Comparison of ENCODE assay signal across 26 cellular contexts in the genomic region with DNA sequence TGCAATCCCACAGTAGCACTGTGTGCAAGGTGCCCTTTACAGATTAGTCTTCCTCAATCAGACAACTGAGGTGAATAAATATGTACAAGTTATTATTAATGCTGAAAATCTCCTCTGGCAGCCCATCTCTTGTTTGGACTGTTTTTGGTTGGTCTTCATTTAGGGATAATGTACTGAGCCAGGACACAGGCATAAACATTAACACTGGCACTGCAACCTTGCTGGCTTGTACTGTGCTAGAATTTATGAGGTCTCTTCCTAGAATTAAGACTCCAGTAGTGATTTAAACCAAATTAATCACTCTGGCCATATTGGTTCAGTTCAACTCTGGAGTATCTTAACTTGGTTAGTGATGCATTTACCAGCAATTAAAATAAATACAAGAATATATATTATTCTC.
A peak's percentile ranks its signal among the peaks of the same experiment; 100 is the strongest.
DNase-seq lines count a peak whose midpoint lies in the region; ATAC-seq and TF ChIP-seq lines count a peak whose summit lies in the region.
"Had no signal": no experiment of that assay in that cellular context is flagged by ENCODE, and none has a peak within 500 bp of the region (broad histone marks: within the 10 kb centered on the region; RNA-seq: fewer than 3 reads in every experiment).

No MANE protein-coding gene starts in this region.

- peaks cover 3% of the 10 kb centered on the region for H3K9me3 Mint-ChIP-seq in activated CD4-positive, alpha-beta T cell treated with anti-CD3 and anti-CD28 coated beads for 36 hours (ENCODE audit: low read depth)
- H3K9me3 Mint-ChIP-seq: activated CD4-positive, alpha-beta T cell treated with anti-CD3 and anti-CD28 coated beads, Interleukin-2, amount 10 ng/mL, durations not matched to agents 24 days and 14 days; activated T-helper 2 cell treated with anti-CD3 and anti-CD28 coated beads, Interferon-gamma antibody, Interleukin-2, Interleukin-4, amounts not matched to agents 10 μg/mL and 5 μg/mL and 100 μg/mL, durations not matched to agents 14 hours and 24 hours and 36 hours; CD8-positive, alpha-beta T cell had no signal

- BruUV-seq in PC-3 (replicated peaks; lab: Mats Ljungman, UMichigan) = no TSS peak

- CTCF ChIA-PET in PC-3 (lab: Charles Lee) = interaction anchor here (1.0 kb wide), 1 partner anchor 611 kb away, joined by 3 read pairs; no protein-coding TSS in a partner anchor
- CTCF ChIA-PET in activated CD4-positive, alpha-beta T cell treated with anti-CD3 and anti-CD28 coated beads for 36 hours (lab: Charles Lee) = no interaction called here

- no peak for TF ChIP-seq CTCF in 22Rv1 (IDR thresholded peaks at IDR 0.05)
- no peak for TF ChIP-seq CTCF in PC-3 (conservative IDR thresholded peaks at IDR 0.05; ENCODE audit: low read depth, low read length)
- TF ChIP-seq CTCF in gastroesophageal sphincter (IDR thresholded peaks at IDR 0.05) = no peak

- no peaks in the 10 kb centered on the region for H3K9me2 ChIP-seq in PC-3 (replicated peaks; ENCODE audit: low read length)

- H3K36me3 Mint-ChIP-seq in activated CD4-positive, alpha-beta T cell treated with anti-CD3 and anti-CD28 coated beads for 36 hours (ENCODE audit: low read depth) = no peaks in the 10 kb centered on the region
- H3K36me3 Mint-ChIP-seq: CD8-positive, alpha-beta T cell had no signal

- H3K4me3 ChIP-seq in PC-3 (ENCODE audit: low read length) = no peak overlapping the region
- H3K4me3 ChIP-seq in gastroesophageal sphincter = no peak overlapping the region
- no peak overlapping the region for H3K4me3 ChIP-seq in rectal smooth muscle tissue (ENCODE audit: low read length)
- H3K4me3 ChIP-seq: left ventricle myocardium inferior had no signal

- H3K4me1 Mint-ChIP-seq in activated CD4-positive, alpha-beta T cell treated with anti-CD3 and anti-CD28 coated beads for 36 hours = peaks cover 11% of the 10 kb centered on the region
- H3K4me1 Mint-ChIP-seq: activated CD4-positive, alpha-beta T cell treated with anti-CD3 and anti-CD28 coated beads, Interleukin-2, amount 10 ng/mL, durations not matched to agents 24 days and 14 days; B cell had no signal

- H4K20me1 ChIP-seq in PC-3 (ENCODE audit: low read length) = no peaks in the 10 kb centered on the region

- H3K4me1 ChIP-seq in PC-3 (ENCODE audit: insufficient read depth, low read length) (peaks cover 25% of the 10 kb centered on the region), gastroesophageal sphincter (peaks cover 0 to 40% (median 9%) of the 10 kb centered on the region in 3 donors), rectal smooth muscle tissue (ENCODE audit: control insufficient read depth, insufficient read depth, low read length) (peaks cover 16% of the 10 kb centered on the region)

- no peak overlapping the region for H3K4me3 Mint-ChIP-seq in activated CD4-positive, alpha-beta T cell treated with anti-CD3 and anti-CD28 coated beads for 36 hours
- H3K4me3 Mint-ChIP-seq: activated CD4-positive, alpha-beta T cell treated with anti-CD3 and anti-CD28 coated beads, Interleukin-2, amount 10 ng/mL, durations not matched to agents 24 days and 14 days; B cell; CD8-positive, alpha-beta T cell; stimulated activated memory B cell treated with anti-CD40 and anti-IgM and Interleukin-4, amounts not matched to agents 10 μg/mL and 1 μg/mL and 100 μg/mL, for 72 hours had no signal

- H3K9me3 ChIP-seq in PC-3 (ENCODE audit: low read length) (no peaks in the 10 kb centered on the region), gastroesophageal sphincter (peaks cover 0 to 9% (median 0%) of the 10 kb centered on the region in 3 donors)

- no peak for TF ChIP-seq POLR2A in gastroesophageal sphincter (IDR thresholded peaks at IDR 0.05)
- no peak for TF ChIP-seq POLR2A in erythroblast (IDR thresholded peaks at IDR 0.05; ENCODE audit: low read length)

- POLR2A ChIA-PET in PC-3 (lab: Charles Lee; ENCODE audit: unreplicated experiment) = no interaction called here
- POLR2A ChIA-PET in activated CD4-positive, alpha-beta T cell treated with anti-CD3 and anti-CD28 coated beads for 36 hours (lab: Charles Lee) = no interaction called here

- TF ChIP-seq EP300 in gastroesophageal sphincter (IDR thresholded peaks at IDR 0.05) = no peak

- intact Hi-C loops in PC-3 (cut with micrococcal nuclease) = no loop called here
- intact Hi-C loops in activated CD4-positive, alpha-beta T cell treated with anti-CD3 and anti-CD28 coated beads for 36 hours (cut with DNase I, micrococcal nuclease) = no loop called here

- no peaks in the 10 kb centered on the region for H3K36me3 ChIP-seq in PC-3 (ENCODE audit: low read depth, low read length)
- H3K36me3 ChIP-seq in gastroesophageal sphincter = no peaks in the 10 kb centered on the region
- H3K36me3 ChIP-seq in rectal smooth muscle tissue (ENCODE audit: control insufficient read depth, insufficient read depth, low read length) = no peaks in the 10 kb centered on the region
- H3K36me3 ChIP-seq: left ventricle myocardium inferior, WERI-Rb-1 had no signal

- H3K27me3 ChIP-seq in PC-3 (ENCODE audit: low read length) (no peaks in the 10 kb centered on the region), gastroesophageal sphincter (no peaks in the 10 kb centered on the region), rectal smooth muscle tissue (ENCODE audit: control insufficient read depth, insufficient read depth, low read length) (no peaks in the 10 kb centered on the region)

- no peaks in the 10 kb centered on the region for H3K27me3 Mint-ChIP-seq in activated CD4-positive, alpha-beta T cell treated with anti-CD3 and anti-CD28 coated beads for 36 hours
- H3K27me3 Mint-ChIP-seq: activated CD4-positive, alpha-beta T cell treated with anti-CD3 and anti-CD28 coated beads, Interleukin-2, amount 10 ng/mL, durations not matched to agents 24 days and 14 days; B cell; stimulated activated memory B cell treated with anti-CD40 and anti-IgM and Interleukin-4, amounts not matched to agents 10 μg/mL and 1 μg/mL and 100 μg/mL, for 72 hours had no signal

- no peak for DNase-seq in PC-3
- no peak for DNase-seq in putamen (ENCODE audit: low spot score)
- no peak for DNase-seq in SW 1271 (lab: John Stamatoyannopoulos, UW)
- no peak for DNase-seq in activated CD4-positive, alpha-beta T cell treated with anti-CD3 and anti-CD28 coated beads for 36 hours
- DNase-seq in erythroblast (lab: John Stamatoyannopoulos, UW) = no peak
- DNase-seq: activated CD4-positive, alpha-beta T cell treated with anti-CD3 and anti-CD28 coated beads, Interleukin-2, amount 10 ng/mL, durations not matched to agents 24 days and 14 days; activated CD8-positive, alpha-beta memory T cell treated with anti-CD3 and anti-CD28 coated beads for 24 hours; activated naive CD4-positive, alpha-beta T cell treated with anti-CD3 and anti-CD28 coated beads, Interleukin-2, amount 50 U/mL, for 16 hours; activated T-cell treated with anti-CD3 and anti-CD28 coated beads for 4 hours; CD8-positive, alpha-beta T cell; DMS 273 treated with DMSO at 0.1 percent for 48 hours; H7; islet precursor cell; left ventricle myocardium inferior; MM.1S; NCI-H1105 treated with DMSO at 0.1 percent for 48 hours; NCI-H526 treated with DMSO at 0.1 percent for 48 hours; T-helper 9 cell; WERI-Rb-1 had no signal

- H3K27ac Mint-ChIP-seq in activated CD4-positive, alpha-beta T cell treated with anti-CD3 and anti-CD28 coated beads for 36 hours = no peak overlapping the region
- H3K27ac Mint-ChIP-seq: activated CD4-positive, alpha-beta T cell treated with anti-CD3 and anti-CD28 coated beads, Interleukin-2, amount 10 ng/mL, durations not matched to agents 24 days and 14 days; activated T-helper 2 cell treated with anti-CD3 and anti-CD28 coated beads, Interferon-gamma antibody, Interleukin-2, Interleukin-4, amounts not matched to agents 10 μg/mL and 5 μg/mL and 100 μg/mL, durations not matched to agents 14 hours and 24 hours and 36 hours; B cell; CD8-positive, alpha-beta T cell; stimulated activated memory B cell treated with anti-CD40 and anti-IgM and Interleukin-4, amounts not matched to agents 10 μg/mL and 1 μg/mL and 100 μg/mL, for 72 hours had no signal

- H2AFZ ChIP-seq in PC-3 (ENCODE audit: low read length) = no peak overlapping the region

- H3K27ac ChIP-seq in 22Rv1 = peak overlapping the region; percentile 83
- H3K27ac ChIP-seq in PC-3 (ENCODE audit: low read length) = peak overlapping the region; percentile 38
- H3K27ac ChIP-seq in gastroesophageal sphincter = peak overlapping the region; percentile 69 to 82 (median 73)
- H3K27ac ChIP-seq in rectal smooth muscle tissue (ENCODE audit: low read depth, low read length) = peak overlapping the region; percentile 27
- H3K27ac ChIP-seq: HL-60, left ventricle myocardium inferior, WERI-Rb-1 had no signal

- H3K9ac ChIP-seq in PC-3 (ENCODE audit: low read length) = no peak overlapping the region
- H3K9ac ChIP-seq in rectal smooth muscle tissue (ENCODE audit: low read length) = no peak overlapping the region

- ATAC-seq in PC-3 (peak; percentile 6; the same call in 1 of the 2 replicates), gastroesophageal sphincter (peak; percentile 55)
- no peak for ATAC-seq in activated CD4-positive, alpha-beta T cell treated with anti-CD3 and anti-CD28 coated beads for 36 hours
- ATAC-seq: CD8-positive, alpha-beta T cell; stimulated activated memory B cell treated with anti-CD40 and anti-IgM and Interleukin-4, amounts not matched to agents 10 μg/mL and 1 μg/mL and 100 μg/mL, for 72 hours had no signal

- no peaks in the 10 kb centered on the region for H3K79me2 ChIP-seq in PC-3 (ENCODE audit: low read length)

- peak overlapping the region; percentile 48 for H3K4me2 ChIP-seq in PC-3 (ENCODE audit: low read length)

- no peaks in the 10 kb centered on the region for H3F3A ChIP-seq in PC-3 (ENCODE audit: low read length, unreplicated experiment)

Comparison
In these comparisons a context has a peak if more than half of its experiments do, and no peak if none do; other contexts are left out.
1. H3K27ac ChIP-seq: peak in every context shown above with its lines; median percentile 83 in 22Rv1; 73 in gastroesophageal sphincter; 38 in PC-3; 27 in rectal smooth muscle tissue.